8 cellular contexts compared by ENCODE assay signal in the genomic region with DNA sequence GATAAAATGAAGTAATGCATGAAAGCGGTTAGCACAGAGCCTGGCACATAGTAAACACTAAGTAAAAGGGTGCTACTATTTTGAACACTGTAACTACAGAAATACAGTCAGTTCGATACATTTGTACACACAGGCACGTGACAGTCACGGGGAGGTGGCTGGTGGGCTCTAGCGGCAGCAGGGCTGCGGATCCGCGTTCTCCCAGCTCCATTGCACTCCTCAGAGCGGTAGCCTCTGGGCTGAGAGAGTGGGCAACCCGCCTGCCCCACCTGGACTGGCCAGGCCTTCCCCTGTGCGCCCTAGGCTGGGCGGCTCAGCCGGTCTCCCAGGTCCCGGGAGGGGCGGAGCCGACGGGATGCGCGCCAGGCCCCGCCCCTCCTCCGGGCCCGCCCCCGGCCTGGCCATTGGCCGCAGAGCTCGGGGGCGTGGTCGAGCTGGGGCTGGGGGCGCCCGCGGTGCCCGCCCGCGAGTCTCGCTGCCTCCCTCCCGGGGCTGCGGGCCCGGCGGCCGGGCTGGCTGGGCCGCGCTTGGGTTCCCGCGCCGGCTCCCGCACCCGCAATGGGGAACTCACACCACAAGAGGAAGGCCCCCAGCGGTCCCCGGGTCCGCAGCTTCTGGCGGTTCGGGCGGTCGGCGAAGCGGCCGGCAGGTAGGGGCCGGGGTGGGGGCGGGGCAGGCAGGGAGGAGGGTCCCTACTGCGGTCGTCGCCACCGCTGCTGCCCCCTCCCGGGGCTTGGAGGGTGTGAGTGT. TPM values are rescaled to one million over a fixed set of nuclear protein-coding genes. Genes with fewer than 3 reads are reported as not detected.
A peak's percentile ranks its signal among the peaks of the same experiment; 100 is the strongest.
DNase-seq lines count a peak whose midpoint lies in the region; ATAC-seq and TF ChIP-seq lines count a peak whose summit lies in the region.

No MANE protein-coding gene starts in this region.

- H3K27ac ChIP-seq in Peyer's patch = peak overlapping the region; percentile 35 to 82 (median 45)
- H3K27ac ChIP-seq in stomach = peak overlapping the region; percentile 91 to 97 (median 93)

- H3K9me3 Mint-ChIP-seq in activated T-helper 2 cell treated with anti-CD3 and anti-CD28 coated beads, Interferon-gamma antibody, Interleukin-2, Interleukin-4, amounts not matched to agents 10 μg/mL and 5 μg/mL and 100 μg/mL, durations not matched to agents 14 hours and 24 hours and 36 hours = no peaks in the 10 kb centered on the region
- no peaks in the 10 kb centered on the region for H3K9me3 Mint-ChIP-seq in nephron progenitor cell

- H3K9me3 ChIP-seq in Peyer's patch (no peaks in the 10 kb centered on the region), stomach (no peaks in the 10 kb centered on the region)

- TF ChIP-seq CTCF in Peyer's patch (IDR thresholded peaks at IDR 0.05) (peak in 1 of 6 experiments; percentile 6), nephron progenitor cell (IDR thresholded peaks at IDR 0.05) (no peak), stomach (IDR thresholded peaks at IDR 0.05) (no peak)

- WGBS in stomach, 5 donors = 1 to 7% (median 2%) methylated on average over 14 to 63 of the region's 63 CpGs

- H3K4me3 ChIP-seq in Peyer's patch (peak overlapping the region; percentile 46 to 82 (median 68)), stomach (peak overlapping the region; percentile 69 to 82 (median 70))

- in situ Hi-C loops in G401 (cut with HindIII; ENCODE audit: low sequenced_read_pairs) = no loop called here

- no peaks in the 10 kb centered on the region for H3K36me3 ChIP-seq in Peyer's patch
- H3K36me3 ChIP-seq in stomach = peaks cover 0 to 4% (median 0%) of the 10 kb centered on the region in 4 donors

- peak overlapping the region; percentile 55 for H3K4me3 Mint-ChIP-seq in activated T-helper 2 cell treated with anti-CD3 and anti-CD28 coated beads, Interferon-gamma antibody, Interleukin-2, Interleukin-4, amounts not matched to agents 10 μg/mL and 5 μg/mL and 100 μg/mL, durations not matched to agents 14 hours and 24 hours and 36 hours (ENCODE audit: low read depth)
- H3K4me3 Mint-ChIP-seq in nephron progenitor cell = peak overlapping the region; percentile 97

- no peaks in the 10 kb centered on the region for H3K36me3 Mint-ChIP-seq in activated T-helper 2 cell treated with anti-CD3 and anti-CD28 coated beads, Interferon-gamma antibody, Interleukin-2, Interleukin-4, amounts not matched to agents 10 μg/mL and 5 μg/mL and 100 μg/mL, durations not matched to agents 14 hours and 24 hours and 36 hours (ENCODE audit: low read depth)
- no peaks in the 10 kb centered on the region for H3K36me3 Mint-ChIP-seq in nephron progenitor cell (ENCODE audit: low read depth)

- no peak overlapping the region for H3K27ac Mint-ChIP-seq in activated T-helper 2 cell treated with anti-CD3 and anti-CD28 coated beads, Interferon-gamma antibody, Interleukin-2, Interleukin-4, amounts not matched to agents 10 μg/mL and 5 μg/mL and 100 μg/mL, durations not matched to agents 14 hours and 24 hours and 36 hours
- peak overlapping the region; percentile 91 for H3K27ac Mint-ChIP-seq in nephron progenitor cell

- DNase-seq in G401 (ENCODE audit: low spot score) (peak; percentile 69), Peyer's patch (peak; percentile 72 to 84 (median 83)), fibroblast of peridontal ligament (ENCODE audit: extremely low read depth) (peak; percentile 21), nephron progenitor cell (peak; percentile 94), stomach (peak; percentile 88)
- peak; percentile 53 for DNase-seq in activated T-helper 2 cell treated with anti-CD3 and anti-CD28 coated beads, Interferon-gamma antibody, Interleukin-2, Interleukin-4, amounts not matched to agents 10 μg/mL and 5 μg/mL and 100 μg/mL, durations not matched to agents 14 hours and 24 hours and 36 hours (ENCODE audit: low spot score)

- TF ChIP-seq EP300 in stomach (IDR thresholded peaks at IDR 0.05) = no peak

- TF ChIP-seq POLR2A in Peyer's patch (IDR thresholded peaks at IDR 0.05) (no peak), stomach (IDR thresholded peaks at IDR 0.05) (no peak)

- H3K4me1 ChIP-seq in Peyer's patch = peaks cover 0 to 48% (median 13%) of the 10 kb centered on the region in 4 donors
- peaks cover 50 to 97% (median 88%) of the 10 kb centered on the region in 4 donors for H3K4me1 ChIP-seq in stomach

- ATAC-seq in HG03175 (IDR thresholded peaks at IDR 0.05; ENCODE audit: unreplicated experiment) (peak; percentile 57), GM18517 (IDR thresholded peaks at IDR 0.05; ENCODE audit: unreplicated experiment) (no peak)

- H3K27me3 ChIP-seq in Peyer's patch = no peaks in the 10 kb centered on the region
- peaks cover 0 to 7% (median 7%) of the 10 kb centered on the region in 3 donors for H3K27me3 ChIP-seq in stomach

- intact Hi-C loops in activated T-helper 2 cell treated with anti-CD3 and anti-CD28 coated beads, Interferon-gamma antibody, Interleukin-2, Interleukin-4, amounts not matched to agents 10 μg/mL and 5 μg/mL and 100 μg/mL, durations not matched to agents 14 hours and 24 hours and 36 hours (cut with micrococcal nuclease) = loop anchor here (5.0 kb wide), 1 partner anchor 36 kb away; no protein-coding TSS in a partner anchor
- intact Hi-C loops in stomach (cut with DNase I; ENCODE audit: low total_unique reads) = no loop called here

- H3K4me1 Mint-ChIP-seq in activated T-helper 2 cell treated with anti-CD3 and anti-CD28 coated beads, Interferon-gamma antibody, Interleukin-2, Interleukin-4, amounts not matched to agents 10 μg/mL and 5 μg/mL and 100 μg/mL, durations not matched to agents 14 hours and 24 hours and 36 hours (ENCODE audit: low read depth) = peaks cover 4% of the 10 kb centered on the region
- peaks cover 68% of the 10 kb centered on the region for H3K4me1 Mint-ChIP-seq in nephron progenitor cell

- peaks cover 35% of the 10 kb centered on the region for H3K27me3 Mint-ChIP-seq in activated T-helper 2 cell treated with anti-CD3 and anti-CD28 coated beads, Interferon-gamma antibody, Interleukin-2, Interleukin-4, amounts not matched to agents 10 μg/mL and 5 μg/mL and 100 μg/mL, durations not matched to agents 14 hours and 24 hours and 36 hours (ENCODE audit: low read depth)
- H3K27me3 Mint-ChIP-seq in nephron progenitor cell (ENCODE audit: low read depth, poor library complexity) = no peaks in the 10 kb centered on the region

RNA-seq across cellular contexts. Expression of a gene that starts 51.1 kb away (rescaled TPM):
- 6.5 and 7.9 TPM in 2 replicates for total RNA-seq in G401 (2014; rRNA removed; shearing (Covaris generic))
- total RNA-seq in Peyer's patch = 10 to 100 TPM in 1 of 4 donors, 1 to 10 TPM in 3; 8.3 to 19.8 (median 9.2) TPM
- not detected in 2 replicates for total RNA-seq in activated T-helper 2 cell treated with anti-CD3 and anti-CD28 coated beads, Interferon-gamma antibody, Interleukin-2, Interleukin-4, amounts not matched to agents 10 μg/mL and 5 μg/mL and 100 μg/mL, durations not matched to agents 14 hours and 24 hours and 36 hours
- total RNA-seq in stomach = 10 to 100 TPM; 12.3 to 38.5 (median 22.8) TPM
- polyA plus RNA-seq in stomach = 10 to 100 TPM in 1 of 3 donors, 1 to 10 TPM in 2; 5.5 to 11.6 (median 6.0) TPM

Comparison
In these comparisons a context has a peak if more than half of its experiments do, and no peak if none do; other contexts are left out.
1. DNase-seq: peak in every context shown above with its lines; median percentile 94 in nephron progenitor cell; 88 in stomach; 83 in Peyer's patch; 69 in G401; 53 in activated T-helper 2 cell treated with anti-CD3 and anti-CD28 coated beads, Interferon-gamma antibody, Interleukin-2, Interleukin-4, amounts not matched to agents 10 μg/mL and 5 μg/mL and 100 μg/mL, durations not matched to agents 14 hours and 24 hours and 36 hours; 21 in fibroblast of peridontal ligament.